In the genomic region with DNA sequence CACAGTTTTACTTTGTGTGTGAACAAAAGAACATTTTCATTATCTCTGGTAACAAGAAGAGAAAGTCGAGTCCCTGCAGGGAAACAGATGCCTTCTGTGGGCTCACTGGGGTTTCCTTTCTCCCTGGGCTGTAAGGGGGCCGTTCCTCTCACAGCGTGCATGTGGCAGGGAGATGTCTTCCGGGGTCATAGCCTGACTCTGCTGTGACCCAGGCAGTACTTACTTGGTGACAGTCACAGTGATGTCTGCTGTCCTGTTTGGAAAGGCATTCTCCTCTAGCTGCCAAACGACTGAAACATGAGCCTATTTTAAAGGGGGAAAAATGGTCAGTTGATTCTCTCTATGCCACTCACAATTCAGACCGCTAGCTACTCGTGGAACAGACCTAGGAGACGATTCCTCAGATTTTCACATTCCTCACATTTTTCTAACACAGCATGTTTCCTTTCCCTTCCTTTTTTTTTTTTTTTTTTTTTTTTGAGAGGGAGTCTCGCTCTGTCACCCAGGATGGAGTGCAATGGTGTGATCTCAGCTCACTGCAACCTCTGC, we compare ENCODE assay signal across 1 cellular context.
TF ChIP-seq lines count a peak whose summit lies in the region.

No MANE protein-coding gene starts in this region.

TF ChIP-seq in HEK293, 187 proteins besides CTCF, POLR2A, EP300 and RAD21:
- TF ChIP-seq, protein P1, sequence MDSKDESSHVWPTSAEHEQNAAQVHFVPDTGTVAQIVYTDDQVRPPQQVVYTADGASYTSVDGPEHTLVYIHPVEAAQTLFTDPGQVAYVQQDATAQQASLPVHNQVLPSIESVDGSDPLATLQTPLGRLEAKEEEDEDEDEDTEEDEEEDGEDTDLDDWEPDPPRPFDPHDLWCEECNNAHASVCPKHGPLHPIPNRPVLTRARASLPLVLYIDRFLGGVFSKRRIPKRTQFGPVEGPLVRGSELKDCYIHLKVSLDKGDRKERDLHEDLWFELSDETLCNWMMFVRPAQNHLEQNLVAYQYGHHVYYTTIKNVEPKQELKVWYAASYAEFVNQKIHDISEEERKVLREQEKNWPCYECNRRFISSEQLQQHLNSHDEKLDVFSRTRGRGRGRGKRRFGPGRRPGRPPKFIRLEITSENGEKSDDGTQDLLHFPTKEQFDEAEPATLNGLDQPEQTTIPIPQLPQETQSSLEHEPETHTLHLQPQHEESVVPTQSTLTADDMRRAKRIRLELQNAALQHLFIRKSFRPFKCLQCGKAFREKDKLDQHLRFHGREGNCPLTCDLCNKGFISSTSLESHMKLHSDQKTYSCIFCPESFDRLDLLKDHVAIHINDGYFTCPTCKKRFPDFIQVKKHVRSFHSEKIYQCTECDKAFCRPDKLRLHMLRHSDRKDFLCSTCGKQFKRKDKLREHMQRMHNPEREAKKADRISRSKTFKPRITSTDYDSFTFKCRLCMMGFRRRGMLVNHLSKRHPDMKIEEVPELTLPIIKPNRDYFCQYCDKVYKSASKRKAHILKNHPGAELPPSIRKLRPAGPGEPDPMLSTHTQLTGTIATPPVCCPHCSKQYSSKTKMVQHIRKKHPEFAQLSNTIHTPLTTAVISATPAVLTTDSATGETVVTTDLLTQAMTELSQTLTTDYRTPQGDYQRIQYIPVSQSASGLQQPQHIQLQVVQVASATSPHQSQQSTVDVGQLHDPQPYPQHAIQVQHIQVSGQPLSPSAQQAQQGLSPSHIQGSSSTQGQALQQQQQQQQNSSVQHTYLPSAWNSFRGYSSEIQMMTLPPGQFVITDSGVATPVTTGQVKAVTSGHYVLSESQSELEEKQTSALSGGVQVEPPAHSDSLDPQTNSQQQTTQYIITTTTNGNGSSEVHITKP (tag by site-specific recombination; IDR thresholded peaks at IDR 0.05) = peak; percentile 83
- 0 out of 2 replicates have a peak, but pooled peaks have one; percentile 11 for TF ChIP-seq PRDM1 (tag by site-specific recombination; IDR thresholded peaks at IDR 0.05)
- no peak for TF ChIP-seq ZNF248 (tag by site-specific recombination; IDR thresholded peaks at IDR 0.05)
- TF ChIP-seq ZBTB17 (tag by site-specific recombination; IDR thresholded peaks at IDR 0.05) = peak; percentile 29; the same call in 1 of the 2 replicates
